Comparison of ENCODE assay signal across 9 cellular contexts in genomic region chr3:150759947-150760346, GRCh38. TPM values are rescaled to one million over a fixed set of nuclear protein-coding genes. Genes with fewer than 3 reads are reported as not detected.
DNase-seq lines count a peak whose midpoint lies in the region; ATAC-seq and TF ChIP-seq lines count a peak whose summit lies in the region.
"Had no signal": no experiment of that assay in that cellular context is flagged by ENCODE, and none has a peak within 500 bp of the region (broad histone marks: within the 10 kb centered on the region; RNA-seq: fewer than 3 reads in every experiment).

No MANE protein-coding gene starts in this region.

- H3K27ac ChIP-seq in KOPT-K1 (ENCODE audit: low read depth, low read length, poor library complexity, severe bottlenecking) = peak overlapping the region; percentile 87

- H3K36me3 Mint-ChIP-seq in natural killer cell treated with Interleukin-12 subunit alpha and Interleukin-12 subunit beta and Interleukin-15 and Interleukin-18, amount 100 ng/mL, for 72 hours = peaks cover 9% of the 10 kb centered on the region

- H3K27ac Mint-ChIP-seq in natural killer cell treated with Interleukin-12 subunit alpha and Interleukin-12 subunit beta and Interleukin-15 and Interleukin-18, amount 100 ng/mL, for 72 hours = peak overlapping the region; percentile 93

- no peak for TF ChIP-seq CTCF in AG10803 (conservative IDR thresholded peaks at IDR 0.05; ENCODE audit: low read length)
- no peak for TF ChIP-seq CTCF in choroid plexus epithelial cell (conservative IDR thresholded peaks at IDR 0.05; ENCODE audit: low read depth, low read length)

- H3K4me3 ChIP-seq in AG10803 (ENCODE audit: low read length) (peak overlapping the region; percentile 94), choroid plexus epithelial cell (ENCODE audit: low read depth, low read length) (peak overlapping the region; percentile 81)

- no peaks in the 10 kb centered on the region for H3K27me3 Mint-ChIP-seq in natural killer cell treated with Interleukin-12 subunit alpha and Interleukin-12 subunit beta and Interleukin-15 and Interleukin-18, amount 100 ng/mL, for 72 hours

- H3K9me3 ChIP-seq in KOPT-K1 (ENCODE audit: insufficient read depth, low read length, poor library complexity, severe bottlenecking) = no peaks in the 10 kb centered on the region

- no peak for DNase-seq in AG10803 (ENCODE audit: low read depth)
- no peak for DNase-seq in choroid plexus epithelial cell (ENCODE audit: low read depth)
- no peak for DNase-seq in natural killer cell treated with Interleukin-12 subunit alpha and Interleukin-12 subunit beta and Interleukin-15 and Interleukin-18, amount 100 ng/mL, for 72 hours (ENCODE audit: low spot score)
- DNase-seq in pons (ENCODE audit: low spot score) = no peak
- DNase-seq in NCI-H187 treated with DMSO at 0.1 percent for 48 hours (lab: John Stamatoyannopoulos, UW) = no peak
- DNase-seq in hippocampal formation (lab: John Stamatoyannopoulos, UW) = no peak
- DNase-seq: NCI-H146 had no signal

- H3K9me3 Mint-ChIP-seq in natural killer cell treated with Interleukin-12 subunit alpha and Interleukin-12 subunit beta and Interleukin-15 and Interleukin-18, amount 100 ng/mL, for 72 hours = no peaks in the 10 kb centered on the region

- no peak for ATAC-seq in natural killer cell treated with Interleukin-12 subunit alpha and Interleukin-12 subunit beta and Interleukin-15 and Interleukin-18, amount 100 ng/mL, for 72 hours
- no peak for ATAC-seq in GM21526 (IDR thresholded peaks at IDR 0.05; ENCODE audit: low FRiP score, unreplicated experiment)

- H3K4me3 Mint-ChIP-seq in natural killer cell treated with Interleukin-12 subunit alpha and Interleukin-12 subunit beta and Interleukin-15 and Interleukin-18, amount 100 ng/mL, for 72 hours = peak overlapping the region; percentile 93

- H3K4me1 Mint-ChIP-seq in natural killer cell treated with Interleukin-12 subunit alpha and Interleukin-12 subunit beta and Interleukin-15 and Interleukin-18, amount 100 ng/mL, for 72 hours (ENCODE audit: low read depth in 2 of 2) = peaks cover 48 to 61% of the 10 kb centered on the region in 2 donors

- peaks cover 36% of the 10 kb centered on the region for H3K36me3 ChIP-seq in KOPT-K1 (ENCODE audit: insufficient read depth, low read length)

RNA-seq across cellular contexts. Expression of gene SIAH2, which starts 3.0 kb away (rescaled TPM):
- 10 to 100 TPM; 34.9 to 41.4 TPM for total RNA-seq in natural killer cell treated with Interleukin-12 subunit alpha and Interleukin-12 subunit beta and Interleukin-15 and Interleukin-18, amount 100 ng/mL, for 72 hours

RNA-seq across cellular contexts. Expression of gene ERICH6, which starts 56.2 kb away (rescaled TPM):
- total RNA-seq in natural killer cell treated with Interleukin-12 subunit alpha and Interleukin-12 subunit beta and Interleukin-15 and Interleukin-18, amount 100 ng/mL, for 72 hours = under 1 TPM in 1 of 2 donors, not detected in 1; 0.33 TPM
